In genomic region chr12:57545809-57546437, GRCh38 we compare ENCODE assay signal across 8 cellular contexts. TPM values are rescaled to one million over a fixed set of nuclear protein-coding genes. Genes with fewer than 3 reads are reported as not detected.
DNase-seq lines count a peak whose midpoint lies in the region; ATAC-seq and TF ChIP-seq lines count a peak whose summit lies in the region.

No MANE protein-coding gene starts in this region.

- H3K27ac ChIP-seq in SK-N-MC (no peak overlapping the region), spleen (peak overlapping the region in 6 of 8 donors; percentile 84 to 94 (median 90))

- peak overlapping the region; percentile 94 for H3K9ac ChIP-seq in SK-N-MC (ENCODE audit: insufficient read length)

- H3K4me1 Mint-ChIP-seq in glutamatergic neuron (ENCODE audit: low read depth, unreplicated experiment), result peaks cover 39% of the 10 kb centered on the region

- TF ChIP-seq POLR2A in spleen (IDR thresholded peaks at IDR 0.05), result no peak

- H3K4me1 ChIP-seq in spleen, result peaks cover 27 to 65% (median 44%) of the 10 kb centered on the region in 6 donors

- no peak for ATAC-seq in HG03196 (IDR thresholded peaks at IDR 0.05; ENCODE audit: unreplicated experiment)

- TF ChIP-seq CTCF in glutamatergic neuron (IDR thresholded peaks at IDR 0.05; ENCODE audit: partially characterized antibody, unreplicated experiment) (no peak), spleen (IDR thresholded peaks at IDR 0.05 in 8 of 11, conservative IDR thresholded peaks at IDR 0.05 in 3 of 11) (no peak)

- DNase-seq in NCI-H2029 (lab: John Stamatoyannopoulos, UW) (peak; percentile 57), NCI-H2029 treated with DMSO at 0.1 percent for 48 hours (lab: John Stamatoyannopoulos, UW) (no peak), SK-N-MC (ENCODE audit: low read depth, low spot score) (no peak), glutamatergic neuron (no peak), spleen (no peak), NCI-H1105 treated with DMSO at 0.1 percent for 48 hours (lab: John Stamatoyannopoulos, UW) (no peak), pons (ENCODE audit: low spot score) (no peak)

- WGBS in spleen, 5 donors, result 67 to 77% (median 70%) methylated on average over 15 of the region's 15 CpGs

- H3K27me3 ChIP-seq in spleen (replicated peaks in 1 of 7), result peaks cover 0 to 28% (median 21%) of the 10 kb centered on the region in 7 donors

- intact Hi-C loops in spleen (cut with DNase I; ENCODE audit: low total_unique reads), result no loop called here

- H3K36me3 ChIP-seq in SK-N-MC (ENCODE audit: insufficient read depth, low read length) (peaks cover 22% of the 10 kb centered on the region), spleen (peaks cover 0 to 21% (median 10%) of the 10 kb centered on the region in 6 donors)

- H3K4me3 ChIP-seq in SK-N-MC (peak overlapping the region; percentile 78), spleen (peak overlapping the region; percentile 73 to 97 (median 90))

- H3K36me3 Mint-ChIP-seq in glutamatergic neuron (ENCODE audit: unreplicated experiment), result peaks cover 4% of the 10 kb centered on the region

- H3K9me3 Mint-ChIP-seq in glutamatergic neuron (ENCODE audit: unreplicated experiment), result peaks cover 20% of the 10 kb centered on the region

- H3K9me3 ChIP-seq in SK-N-MC (ENCODE audit: low read depth, low read length) (no peaks in the 10 kb centered on the region), spleen (no peaks in the 10 kb centered on the region)

- H3K27me3 Mint-ChIP-seq in glutamatergic neuron (ENCODE audit: unreplicated experiment), result peaks cover 18% of the 10 kb centered on the region

- peak overlapping the region; percentile 100 for H3K4me3 Mint-ChIP-seq in glutamatergic neuron (ENCODE audit: unreplicated experiment)

- H3K27ac Mint-ChIP-seq in glutamatergic neuron (ENCODE audit: unreplicated experiment), result peak overlapping the region; percentile 100

RNA-seq across cellular contexts. Expression of gene DCTN2, which starts 1.1 kb away (rescaled TPM):
- total RNA-seq in glutamatergic neuron (ENCODE audit: unreplicated experiment) (484 TPM), spleen (100 to 1,000 TPM in 4 of 7 donors, 10 to 100 TPM in 3; 68.5 to 152 (median 101) TPM)
- 10 to 100 TPM; 53.3 to 67.3 (median 66.8) TPM for polyA plus RNA-seq in spleen

RNA-seq across cellular contexts. Expression of gene KIF5A, which starts 3.9 kb away (rescaled TPM):
- total RNA-seq in glutamatergic neuron (ENCODE audit: unreplicated experiment), result 314 TPM
- under 1 TPM in 6 of 7 donors, not detected in 1; 0.09 to 0.76 (median 0.32) TPM for total RNA-seq in spleen
- under 1 TPM; 0.07 to 0.13 (median 0.08) TPM for polyA plus RNA-seq in spleen

RNA-seq across cellular contexts. Expression of gene MBD6, which starts 23.3 kb away (rescaled TPM):
- total RNA-seq in glutamatergic neuron (ENCODE audit: unreplicated experiment) (108 TPM), spleen (100 to 1,000 TPM in 4 of 7 donors, 10 to 100 TPM in 3; 52.9 to 171 (median 110) TPM)
- polyA plus RNA-seq in spleen, result 10 to 100 TPM; 14.8 to 65.0 (median 61.2) TPM

RNA-seq across cellular contexts. Expression of gene DDIT3, which starts 25.6 kb away (rescaled TPM):
- total RNA-seq in glutamatergic neuron (ENCODE audit: unreplicated experiment) (70.9 TPM), spleen (10 to 100 TPM; 18.0 to 27.7 (median 21.6) TPM)
- 10 to 100 TPM; 39.8 to 43.9 (median 43.4) TPM for polyA plus RNA-seq in spleen

RNA-seq across cellular contexts. Expression of gene PIP4K2C, which starts 45.1 kb away (rescaled TPM):
- total RNA-seq in glutamatergic neuron (ENCODE audit: unreplicated experiment) (27.5 TPM), spleen (10 to 100 TPM; 15.0 to 20.9 (median 18.8) TPM)
- 1 to 10 TPM; 5.7 to 7.5 (median 6.3) TPM for polyA plus RNA-seq in spleen

Comparison
In these comparisons a context has a peak if more than half of its experiments do, and no peak if none do; other contexts are left out.
1. RNA of gene KIF5A, which starts 3.9 kb away (total RNA-seq): 314 TPM in glutamatergic neuron (single experiment); 0.09 to 0.76 TPM in spleen; every median in the first group is over 100 times any median in the second.